8 cellular contexts compared by ENCODE assay signal in genomic region chr1:247007511-247008405, GRCh38. TPM values are rescaled to one million over a fixed set of nuclear protein-coding genes. Genes with fewer than 3 reads are reported as not detected.
A peak's percentile ranks its signal among the peaks of the same experiment; 100 is the strongest.
DNase-seq lines count a peak whose midpoint lies in the region; ATAC-seq and FAIRE-seq lines count a peak whose summit lies in the region.

Gene ZNF695, minus strand, starts transcription at chr1:247008057. Its CDS starts 149 bp downstream, at chr1:247007908.

- peak; percentile 99 for ATAC-seq in GM21526 (IDR thresholded peaks at IDR 0.05; ENCODE audit: low FRiP score, unreplicated experiment)

- no peaks in the 10 kb centered on the region for H3K36me3 ChIP-seq in thymus (ENCODE audit: control insufficient read depth, insufficient read depth)

- DNase-seq in DMS79 (lab: John Stamatoyannopoulos, UW) (peak; percentile 98), HuH-7 (ENCODE audit: low spot score) (peak; percentile 97), RCC 7860 (ENCODE audit: low spot score) (peak; percentile 92), glomerular visceral epithelial cell (ENCODE audit: extremely low spot score) (peak; percentile 96), non-pigmented ciliary epithelial cell (ENCODE audit: low read depth) (peak; percentile 78)
- DNase-seq in activated naive CD4-positive, alpha-beta T cell treated with anti-CD3 and anti-CD28 coated beads, Interleukin-2, amount 50 U/mL, for 16 hours, result peak; percentile 28

- peaks cover 10% of the 10 kb centered on the region for H3K4me1 ChIP-seq in thymus (ENCODE audit: control insufficient read depth, insufficient read depth, low read length)

- FAIRE-seq in RCC 7860 (lab: Jason Lieb, UNC), result peak; percentile 90

- no peaks in the 10 kb centered on the region for H3K9me3 ChIP-seq in thymus (ENCODE audit: control insufficient read depth)

- under 1% methylated on average over 58 of the region's 58 CpGs for WGBS in thymus

- no peak within 1 kb of the TSS for H3K27ac ChIP-seq in thymus (ENCODE audit: low read depth)

- H3K4me3 ChIP-seq in thymus (ENCODE audit: low read length), result peak within 1 kb of the TSS; percentile 66

- H3K27me3 ChIP-seq in thymus (ENCODE audit: control insufficient read depth, insufficient read depth), result no peaks in the 10 kb centered on the region

RNA-seq across cellular contexts. Expression of gene ZNF695, which starts in this region (rescaled TPM):
- polyA plus RNA-seq in thymus, result 0.48 TPM

Comparison
In these comparisons a context has a peak if more than half of its experiments do, and no peak if none do; other contexts are left out.
1. DNase-seq: peak in every context shown above with its lines; median percentile 98 in DMS79; 97 in HuH-7; 96 in glomerular visceral epithelial cell; 92 in RCC 7860; 78 in non-pigmented ciliary epithelial cell; 28 in activated naive CD4-positive, alpha-beta T cell treated with anti-CD3 and anti-CD28 coated beads, Interleukin-2, amount 50 U/mL, for 16 hours.